ENCODE assay signal across 8 cellular contexts in the genomic region with DNA sequence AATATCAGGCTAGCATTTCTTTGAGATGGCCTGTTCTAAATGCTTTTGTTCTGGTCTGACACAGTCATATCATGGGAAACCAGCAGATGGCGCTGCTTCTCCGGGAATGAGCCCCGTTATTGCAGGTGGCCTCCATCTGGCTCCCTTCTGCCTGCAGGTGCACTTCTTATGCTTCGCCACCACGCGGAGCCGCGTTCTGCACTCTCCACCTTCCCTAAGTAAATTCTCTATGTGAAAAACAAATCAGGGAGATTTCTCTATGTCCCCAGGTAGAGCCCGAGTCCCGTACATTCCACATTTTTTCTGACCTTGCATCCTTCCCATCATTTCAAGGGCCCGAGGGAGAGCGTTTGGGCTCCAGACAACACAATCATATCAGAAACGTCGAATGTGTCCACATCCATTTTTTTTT. TPM values are rescaled to one million over a fixed set of nuclear protein-coding genes. Genes with fewer than 3 reads are reported as not detected.
A peak's percentile ranks its signal among the peaks of the same experiment; 100 is the strongest.
DNase-seq lines count a peak whose midpoint lies in the region; ATAC-seq, FAIRE-seq and TF ChIP-seq lines count a peak whose summit lies in the region.

No MANE protein-coding gene starts in this region.

- H3K9ac ChIP-seq in NT2/D1 (ENCODE audit: insufficient read length, low read depth) = no peak overlapping the region
- no peak overlapping the region for H3K9ac ChIP-seq in endothelial cell of umbilical vein (replicated peaks; ENCODE audit: extremely low read depth, insufficient read depth, low read length)

- CTCF ChIA-PET in endothelial cell of umbilical vein (lab: Charles Lee) = interaction anchor here (0.9 to 9.1 kb wide), 7 partner anchors 10 to 714 kb away, joined by 3 to 104 read pairs (median 21); no protein-coding TSS in a partner anchor

- no peaks in the 10 kb centered on the region for H3K9me1 ChIP-seq in endothelial cell of umbilical vein (replicated peaks; ENCODE audit: control insufficient read depth, extremely low read depth, insufficient read depth, low read length)

- POLR2A ChIA-PET in endothelial cell of umbilical vein (lab: Charles Lee) = no interaction called here

- intact Hi-C loops in endothelial cell of umbilical vein (cut with micrococcal nuclease) = loop anchor here (1.0 to 5.0 kb wide), 9 partner anchors 27 to 861 kb away; no protein-coding TSS in a partner anchor

- peak; percentile 91 for ATAC-seq in GM21515 (IDR thresholded peaks at IDR 0.05; ENCODE audit: unreplicated experiment)

- TF ChIP-seq CTCF in endothelial cell of umbilical vein (IDR thresholded peaks at IDR 0.05; ENCODE audit: extremely low read depth in 1 of 2, insufficient read depth in 1 of 2, low read depth in 1 of 2, low read length in 2 of 2) = peak; percentile 90 to 96

- H3K27ac ChIP-seq in endothelial cell of umbilical vein (ENCODE audit: insufficient read depth, low read depth, low read length) = no peak overlapping the region

- dilution Hi-C loops in endothelial cell of umbilical vein (cut with MboI; ENCODE audit: extremely low pct_ligation_motif_present, low sequenced_read_pairs) = no loop called here

- H3K36me3 ChIP-seq in NT2/D1 (ENCODE audit: insufficient read depth, insufficient read length, low read length) (no peaks in the 10 kb centered on the region), endothelial cell of umbilical vein (ENCODE audit: control insufficient read depth in 2 of 2, extremely low read depth in 1 of 2, insufficient read depth in 2 of 2, low read length in 2 of 2) (no peaks in the 10 kb centered on the region)

- H3K9me3 ChIP-seq in NT2/D1 (ENCODE audit: insufficient read depth, low read length) = no peaks in the 10 kb centered on the region
- H3K9me3 ChIP-seq in endothelial cell of umbilical vein (replicated peaks; ENCODE audit: control insufficient read depth, insufficient read depth, low read length) = no peaks in the 10 kb centered on the region

- H3K79me2 ChIP-seq in endothelial cell of umbilical vein (ENCODE audit: control insufficient read depth, insufficient read depth, low read length) = no peaks in the 10 kb centered on the region

- TF ChIP-seq POLR2A in endothelial cell of umbilical vein (IDR thresholded peaks at IDR 0.05; ENCODE audit: low read depth, low read length) = no peak

- H3K4me2 ChIP-seq in endothelial cell of umbilical vein (ENCODE audit: insufficient read depth, low read length) = no peak overlapping the region

- no peak overlapping the region for H2AFZ ChIP-seq in endothelial cell of umbilical vein (ENCODE audit: low read depth, low read length)

- no TSS peak for BruUV-seq in endothelial cell of umbilical vein (replicated peaks; lab: Mats Ljungman, UMichigan)

- H3K4me1 ChIP-seq in NT2/D1 (ENCODE audit: insufficient read depth, insufficient read length) (no peaks in the 10 kb centered on the region), endothelial cell of umbilical vein (ENCODE audit: control insufficient read depth, extremely low read depth, insufficient read depth, low read length) (no peaks in the 10 kb centered on the region)

- H4K20me1 ChIP-seq in endothelial cell of umbilical vein (replicated peaks; ENCODE audit: control insufficient read depth, extremely low read depth, insufficient read depth, low read length) = no peaks in the 10 kb centered on the region

- DNase-seq in DMS 273 treated with DMSO at 0.1 percent for 48 hours (lab: John Stamatoyannopoulos, UW) = peak; percentile 68
- DNase-seq in HuH-7 (ENCODE audit: low spot score) = peak; percentile 77
- DNase-seq in NT2/D1 (ENCODE audit: low read depth, low spot score) = peak; percentile 78
- peak; percentile 61 to 95 (median 88) for DNase-seq in activated CD8-positive, alpha-beta memory T cell treated with anti-CD3 and anti-CD28 coated beads for 48 hours (ENCODE audit: low read depth in 2 of 3, low spot score in 2 of 3)
- DNase-seq in endothelial cell of umbilical vein (ENCODE audit: low read depth, low spot score) = peak; percentile 86
- DNase-seq in mucosa of gallbladder (ENCODE audit: low spot score) = peak; percentile 85
- DNase-seq in stimulated activated CD8-positive, alpha-beta memory T cell treated with anti-CD3 and anti-CD28 coated beads, Interleukin-7, amount 100 ng/mL, for 1 hour (ENCODE audit: low read depth in 2 of 2) = peak; percentile 55 to 85

- no peak overlapping the region for H3K4me3 ChIP-seq in NT2/D1 (ENCODE audit: insufficient read length, low read depth)
- H3K4me3 ChIP-seq in endothelial cell of umbilical vein (replicated peaks in 1 of 3; ENCODE audit: insufficient read depth in 1 of 3, low read depth in 1 of 3, low read length in 3 of 3) = no peak overlapping the region

- peak; percentile 94 for FAIRE-seq in endothelial cell of umbilical vein (lab: Jason Lieb, UNC)

- H3K27me3 ChIP-seq in NT2/D1 (ENCODE audit: insufficient read depth, insufficient read length) (no peaks in the 10 kb centered on the region), endothelial cell of umbilical vein (ENCODE audit: control insufficient read depth in 2 of 2, insufficient read depth in 2 of 2, low read length in 2 of 2) (no peaks in the 10 kb centered on the region)

TF ChIP-seq in endothelial cell of umbilical vein, 7 proteins besides CTCF, POLR2A, EP300 and RAD21:
- TF ChIP-seq EZH2 (IDR thresholded peaks at IDR 0.05; ENCODE audit: borderline replicate concordance, low read depth, low read length, severe bottlenecking) = no peak
- TF ChIP-seq, protein P1, sequence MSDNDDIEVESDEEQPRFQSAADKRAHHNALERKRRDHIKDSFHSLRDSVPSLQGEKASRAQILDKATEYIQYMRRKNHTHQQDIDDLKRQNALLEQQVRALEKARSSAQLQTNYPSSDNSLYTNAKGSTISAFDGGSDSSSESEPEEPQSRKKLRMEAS (IDR thresholded peaks at IDR 0.05; ENCODE audit: insufficient read depth, insufficient read length) = peak; percentile 12

RNA-seq across cellular contexts. Expression of a gene that starts 26.2 kb away (rescaled TPM):
- total RNA-seq in endothelial cell of umbilical vein (50.9 and 52.0 TPM in 2 replicates), mucosa of gallbladder (38.6 TPM)
- 27.1 and 42.6 TPM in 2 replicates for polyA plus RNA-seq in endothelial cell of umbilical vein
- polyA plus RNA-seq in endothelial cell of umbilical vein (2011; cell fraction: cytosol; rRNA removed) = 38.9 and 47.8 TPM in 2 replicates
- 13.7 and 18.6 TPM in 2 replicates for polyA plus RNA-seq in endothelial cell of umbilical vein (2011; cell fraction: nucleus; rRNA removed)
- 40.2 and 60.5 TPM in 2 replicates for polyA plus RNA-seq in endothelial cell of umbilical vein (2012)
- 12.5 and 16.9 TPM in 2 replicates for polyA minus RNA-seq in endothelial cell of umbilical vein
- polyA minus RNA-seq in endothelial cell of umbilical vein (2011; cell fraction: cytosol; rRNA and poly(A)+ RNA removed) = 22.4 TPM
- polyA minus RNA-seq in endothelial cell of umbilical vein (2011; cell fraction: nucleus; rRNA and poly(A)+ RNA removed) = 4.7 and 9.0 TPM in 2 replicates

RNA-seq across cellular contexts. Expression of a gene that starts 44.6 kb away (rescaled TPM):
- total RNA-seq in endothelial cell of umbilical vein (18.8 and 19.1 TPM in 2 replicates), mucosa of gallbladder (9.5 TPM)
- 2.6 and 3.0 TPM in 2 replicates for polyA plus RNA-seq in endothelial cell of umbilical vein
- 2.8 and 3.1 TPM in 2 replicates for polyA plus RNA-seq in endothelial cell of umbilical vein (2011; cell fraction: cytosol; rRNA removed)
- polyA plus RNA-seq in endothelial cell of umbilical vein (2011; cell fraction: nucleus; rRNA removed) = 11.8 and 12.8 TPM in 2 replicates
- 2.7 and 3.3 TPM in 2 replicates for polyA plus RNA-seq in endothelial cell of umbilical vein (2012)
- polyA minus RNA-seq in endothelial cell of umbilical vein = 8.7 and 9.0 TPM in 2 replicates
- 0.20 TPM for polyA minus RNA-seq in endothelial cell of umbilical vein (2011; cell fraction: cytosol; rRNA and poly(A)+ RNA removed)
- polyA minus RNA-seq in endothelial cell of umbilical vein (2011; cell fraction: nucleus; rRNA and poly(A)+ RNA removed) = 11.5 and 12.4 TPM in 2 replicates
